Comparison of ENCODE assay signal across 8 cellular contexts in the genomic region with DNA sequence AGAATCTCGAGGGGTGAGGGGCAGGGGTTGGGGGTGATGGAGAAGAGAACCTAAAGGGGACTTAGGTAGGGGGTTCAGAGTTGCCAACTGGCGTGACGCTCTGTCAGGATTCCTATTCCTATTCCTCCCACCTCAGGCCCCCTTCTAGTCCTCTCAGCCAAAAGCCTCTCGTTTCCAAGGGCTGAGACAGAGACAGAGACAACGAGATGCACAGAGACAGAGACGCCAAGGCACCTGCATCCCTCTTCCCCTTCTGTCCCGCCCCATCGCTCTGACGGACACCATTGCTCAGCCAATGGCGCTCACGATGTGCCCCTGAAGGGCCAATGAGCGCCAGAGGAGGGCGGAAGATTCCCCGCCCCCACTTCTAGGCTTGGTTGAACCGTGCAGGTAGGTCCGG.
DNase-seq lines count a peak whose midpoint lies in the region; ATAC-seq and TF ChIP-seq lines count a peak whose summit lies in the region.
"Not testable (repeated sequence)": the region's sequence is repeated elsewhere in the genome, so short reads cannot be mapped to it uniquely, and the experiment has no call there.

No MANE protein-coding gene starts in this region.

- H3K4ac ChIP-seq in neuronal stem cell (ENCODE audit: low read length): not testable (repeated sequence)

- H2BK120ac ChIP-seq in neuronal stem cell (ENCODE audit: low read depth, low read length): not testable (repeated sequence)

- CTCF ChIA-PET in CD8-positive, alpha-beta T cell (lab: Charles Lee); T-cell (lab: Charles Lee): not testable (repeated sequence)

- H3K9ac ChIP-seq in neuronal stem cell (ENCODE audit: low read depth, low read length, poor library complexity): not testable (repeated sequence)

- peak overlapping the region; percentile 19 for H3K4me3 ChIP-seq in CD8-positive, alpha-beta T cell (ENCODE audit: low read depth, low read length)
- H3K4me3 ChIP-seq in neuronal stem cell (ENCODE audit: low read length in 2 of 2): peak overlapping the region in 1 of 2 donors; percentile 50

- not testable (repeated sequence) for H3K4me1 ChIP-seq in CD8-positive, alpha-beta T cell (ENCODE audit: insufficient read depth, low read length); neuronal stem cell (ENCODE audit: control insufficient read depth in 2 of 2, insufficient read depth in 1 of 2, low read depth in 1 of 2, low read length in 2 of 2)

- H2BK12ac ChIP-seq in neuronal stem cell (ENCODE audit: low read length): not testable (repeated sequence)

- not testable (repeated sequence) for H3K36me3 ChIP-seq in CD8-positive, alpha-beta T cell (ENCODE audit: insufficient read depth, low read length); neuronal stem cell (replicated peaks in 1 of 2; ENCODE audit: control insufficient read depth in 2 of 2, insufficient read depth in 2 of 2, low read length in 2 of 2)

- H3K79me1 ChIP-seq in neuronal stem cell (ENCODE audit: low read depth, low read length): not testable (repeated sequence)

- not testable (repeated sequence) for TF ChIP-seq CTCF in CD8-positive, alpha-beta T cell (IDR thresholded peaks at IDR 0.05)

- not testable (repeated sequence) for H3K4me2 ChIP-seq in neuronal stem cell (ENCODE audit: insufficient read depth, low read length, poor library complexity, severe bottlenecking)

- not testable (repeated sequence) for H3K23ac ChIP-seq in neuronal stem cell (ENCODE audit: low read depth, low read length, poor library complexity)

- POLR2A ChIA-PET in CD8-positive, alpha-beta T cell (lab: Charles Lee); T-cell (lab: Charles Lee): not testable (repeated sequence)

- WGBS in neuronal stem cell (ENCODE audit: extremely low coverage in 2 of 2, insufficient read length in 2 of 2, insufficient replicate concordance in 1 of 2), 2 donors: no CpG with 5 or more reads among the region's 16 CpGs

- not testable (repeated sequence) for H3K18ac ChIP-seq in neuronal stem cell (ENCODE audit: low read length)

- intact Hi-C loops in CD8-positive, alpha-beta T cell (cut with DNase I, micrococcal nuclease); head of caudate nucleus (cut with DNase I): not testable (repeated sequence)

- not testable (repeated sequence) for H2AK5ac ChIP-seq in neuronal stem cell (ENCODE audit: low read depth, low read length)

- H2AFZ ChIP-seq in neuronal stem cell (ENCODE audit: low read length): peak overlapping the region; percentile 61

- H3K4me1 Mint-ChIP-seq in CD8-positive, alpha-beta T cell (ENCODE audit: low read depth); T-cell; activated naive CD8-positive, alpha-beta T cell treated with anti-CD3 and anti-CD28 coated beads for 36 hours: not testable (repeated sequence)

- H3K9me3 ChIP-seq in CD8-positive, alpha-beta T cell (ENCODE audit: low read length); neuronal stem cell (replicated peaks in 1 of 2; ENCODE audit: control insufficient read depth in 2 of 2, insufficient read depth in 1 of 2, low read depth in 1 of 2, low read length in 2 of 2): not testable (repeated sequence)

- not testable (repeated sequence) for H4K91ac ChIP-seq in neuronal stem cell (ENCODE audit: low read depth, low read length, poor library complexity)

- DNase-seq in CD8-positive, alpha-beta T cell: peak; percentile 77 to 89 (median 78)
- DNase-seq in T-cell (peak in 32 of 34 experiments; percentile 63 to 92 (median 81)), head of caudate nucleus (peak in 37 of 42 donors; percentile 53 to 93 (median 81)), neuronal stem cell (ENCODE audit: low spot score) (peak; percentile 15)
- peak; percentile 75 for DNase-seq in activated naive CD8-positive, alpha-beta T cell treated with anti-CD3 and anti-CD28 coated beads for 36 hours
- DNase-seq in stimulated activated CD8-positive, alpha-beta memory T cell treated with anti-CD3 and anti-CD28 coated beads, Interleukin-4, amount 100 ng/mL, for 1 hour (ENCODE audit: low read depth in 2 of 2, low spot score in 1 of 2): peak; percentile 46 to 69

- not testable (repeated sequence) for H3K27ac ChIP-seq in CD8-positive, alpha-beta T cell (ENCODE audit: low read depth, low read length); neuronal stem cell (replicated peaks; ENCODE audit: low read length)

- not testable (repeated sequence) for H4K8ac ChIP-seq in neuronal stem cell (ENCODE audit: low read depth, low read length)

- peak; percentile 100 for ATAC-seq in CD8-positive, alpha-beta T cell
- peak; percentile 99 for ATAC-seq in GM21381 (IDR thresholded peaks at IDR 0.05; ENCODE audit: unreplicated experiment)
- ATAC-seq in HG03342 (IDR thresholded peaks at IDR 0.05; ENCODE audit: unreplicated experiment): peak; percentile 99
- peak; percentile 99 to 100 (median 100) for ATAC-seq in T-cell (replicated peaks in 1 of 4)

- H2BK15ac ChIP-seq in neuronal stem cell (ENCODE audit: low read length): not testable (repeated sequence)

- not testable (repeated sequence) for H3K27me3 Mint-ChIP-seq in CD8-positive, alpha-beta T cell (ENCODE audit: low read depth); T-cell; activated naive CD8-positive, alpha-beta T cell treated with anti-CD3 and anti-CD28 coated beads for 36 hours

- H3K9me3 Mint-ChIP-seq in CD8-positive, alpha-beta T cell; T-cell; activated naive CD8-positive, alpha-beta T cell treated with anti-CD3 and anti-CD28 coated beads for 36 hours: not testable (repeated sequence)

- not testable (repeated sequence) for H2BK5ac ChIP-seq in neuronal stem cell (ENCODE audit: low read length)

- not testable (repeated sequence) for H3K36me3 Mint-ChIP-seq in CD8-positive, alpha-beta T cell; T-cell; activated naive CD8-positive, alpha-beta T cell treated with anti-CD3 and anti-CD28 coated beads for 36 hours

- not testable (repeated sequence) for H3K27me3 ChIP-seq in CD8-positive, alpha-beta T cell (ENCODE audit: insufficient read depth, low read length); neuronal stem cell (ENCODE audit: control insufficient read depth in 3 of 3, insufficient read depth in 3 of 3, low read depth in 1 of 3, low read length in 3 of 3)

- H3K27ac Mint-ChIP-seq in CD8-positive, alpha-beta T cell: peak overlapping the region; percentile 66
- peak overlapping the region; percentile 79 to 80 for H3K27ac Mint-ChIP-seq in T-cell
- H3K27ac Mint-ChIP-seq in activated naive CD8-positive, alpha-beta T cell treated with anti-CD3 and anti-CD28 coated beads for 36 hours: not testable (repeated sequence)

- H3K4me3 Mint-ChIP-seq in CD8-positive, alpha-beta T cell: peak overlapping the region; percentile 88
- peak overlapping the region in 2 of 3 donors; percentile 83 to 85 for H3K4me3 Mint-ChIP-seq in T-cell
- H3K4me3 Mint-ChIP-seq in activated naive CD8-positive, alpha-beta T cell treated with anti-CD3 and anti-CD28 coated beads for 36 hours: peak overlapping the region; percentile 74

- H3K14ac ChIP-seq in neuronal stem cell (ENCODE audit: low read length): not testable (repeated sequence)

Comparison
In these comparisons a context has a peak if more than half of its experiments do, and no peak if none do; other contexts are left out.
1. DNase-seq: peak in every context shown above with its lines; median percentile 81 in T-cell; 81 in head of caudate nucleus; 78 in CD8-positive, alpha-beta T cell; 75 in activated naive CD8-positive, alpha-beta T cell treated with anti-CD3 and anti-CD28 coated beads for 36 hours; 58 in stimulated activated CD8-positive, alpha-beta memory T cell treated with anti-CD3 and anti-CD28 coated beads, Interleukin-4, amount 100 ng/mL, for 1 hour; 15 in neuronal stem cell.